21 cellular contexts compared by ENCODE assay signal in the genomic region with DNA sequence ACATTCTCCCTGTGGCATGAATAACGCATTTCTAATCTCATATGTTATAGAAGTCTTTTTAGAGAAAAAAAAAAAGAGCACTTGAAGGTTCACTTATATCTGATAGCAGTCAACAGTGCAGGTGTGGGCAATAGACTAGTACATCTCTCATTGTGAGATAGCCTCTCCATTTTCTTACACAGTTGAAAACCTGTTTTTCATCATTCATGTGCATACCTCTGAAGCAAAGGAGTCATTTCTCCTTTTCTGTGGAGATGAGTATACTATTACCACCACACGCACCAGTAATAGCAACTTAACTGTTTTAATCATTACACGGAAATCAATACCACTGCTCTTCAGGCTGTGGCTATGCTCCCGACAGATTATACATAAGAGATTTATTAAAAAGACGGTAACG.
"Had no signal": no experiment of that assay in that cellular context is flagged by ENCODE, and none has a peak within 500 bp of the region (broad histone marks: within the 10 kb centered on the region; RNA-seq: fewer than 3 reads in every experiment).

No MANE protein-coding gene starts in this region.

- H3K4me2 ChIP-seq: neural progenitor cell had no signal

- H3K9ac ChIP-seq: neural progenitor cell had no signal

- H3K36me3 Mint-ChIP-seq: memory B cell; natural killer cell treated with Interleukin-12 subunit alpha and Interleukin-12 subunit beta and Interleukin-15 and Interleukin-18, amount 100 ng/mL, for 72 hours; neural progenitor cell; stimulated activated memory B cell treated with anti-CD40 and anti-IgM and Interleukin-4, amounts not matched to agents 10 μg/mL and 1 μg/mL and 100 μg/mL, for 72 hours had no signal

- H3K4me3 ChIP-seq: esophagus squamous epithelium, left ventricle myocardium inferior, lower lobe of right lung, neural progenitor cell, pancreas, tibial artery, upper lobe of left lung, uterus had no signal

- H3K9me3 ChIP-seq: esophagus squamous epithelium, left ventricle myocardium inferior, lower lobe of right lung, pancreas, tibial artery, upper lobe of left lung, uterus had no signal

- H3K27me3 Mint-ChIP-seq: memory B cell; natural killer cell treated with Interleukin-12 subunit alpha and Interleukin-12 subunit beta and Interleukin-15 and Interleukin-18, amount 100 ng/mL, for 72 hours; progenitor cell of endocrine pancreas; stimulated activated memory B cell treated with anti-CD40 and anti-IgM and Interleukin-4, amounts not matched to agents 10 μg/mL and 1 μg/mL and 100 μg/mL, for 72 hours; stimulated activated naive CD8-positive, alpha-beta T cell treated with anti-CD3 and anti-CD28 coated beads, Interleukin-15, Interleukin-2, amounts not matched to agents 100 ng/mL and 50 ng/mL, for 24 hours had no signal

- H3K4me1 Mint-ChIP-seq: memory B cell; neural progenitor cell; stimulated activated memory B cell treated with anti-CD40 and anti-IgM and Interleukin-4, amounts not matched to agents 10 μg/mL and 1 μg/mL and 100 μg/mL, for 72 hours had no signal

- H3K4me3 Mint-ChIP-seq: memory B cell; natural killer cell treated with Interleukin-12 subunit alpha and Interleukin-12 subunit beta and Interleukin-15 and Interleukin-18, amount 100 ng/mL, for 72 hours; neural progenitor cell; stimulated activated memory B cell treated with anti-CD40 and anti-IgM and Interleukin-4, amounts not matched to agents 10 μg/mL and 1 μg/mL and 100 μg/mL, for 72 hours; stimulated activated naive CD8-positive, alpha-beta T cell treated with anti-CD3 and anti-CD28 coated beads, Interleukin-15, Interleukin-2, amounts not matched to agents 100 ng/mL and 50 ng/mL, for 24 hours had no signal

- H3K36me3 ChIP-seq: esophagus squamous epithelium, left ventricle myocardium inferior, lower lobe of right lung, neural progenitor cell, pancreas, tibial artery, upper lobe of left lung, uterus had no signal

- H3K27me3 ChIP-seq: esophagus squamous epithelium, neural progenitor cell, pancreas, tibial artery, upper lobe of left lung, uterus had no signal

- H3K9me3 Mint-ChIP-seq: memory B cell; neural progenitor cell; stimulated activated memory B cell treated with anti-CD40 and anti-IgM and Interleukin-4, amounts not matched to agents 10 μg/mL and 1 μg/mL and 100 μg/mL, for 72 hours; stimulated activated naive CD8-positive, alpha-beta T cell treated with anti-CD3 and anti-CD28 coated beads, Interleukin-15, Interleukin-2, amounts not matched to agents 100 ng/mL and 50 ng/mL, for 24 hours had no signal

- H3K27ac Mint-ChIP-seq: memory B cell; natural killer cell treated with Interleukin-12 subunit alpha and Interleukin-12 subunit beta and Interleukin-15 and Interleukin-18, amount 100 ng/mL, for 72 hours; neural progenitor cell; progenitor cell of endocrine pancreas; stimulated activated memory B cell treated with anti-CD40 and anti-IgM and Interleukin-4, amounts not matched to agents 10 μg/mL and 1 μg/mL and 100 μg/mL, for 72 hours; stimulated activated naive CD8-positive, alpha-beta T cell treated with anti-CD3 and anti-CD28 coated beads, Interleukin-15, Interleukin-2, amounts not matched to agents 100 ng/mL and 50 ng/mL, for 24 hours had no signal

- H3K4me1 ChIP-seq: esophagus squamous epithelium, left ventricle myocardium inferior, lower lobe of right lung, neural progenitor cell, pancreas, upper lobe of left lung, uterus had no signal

- DNase-seq: effector memory CD4-positive, alpha-beta T cell; esophagus squamous epithelium; foreskin fibroblast; kidney; left cardiac atrium; left ventricle myocardium inferior; lower lobe of right lung; midbrain; nucleus accumbens; pancreas; right cardiac atrium; stimulated activated CD4-positive, alpha-beta T cell treated with anti-CD3 and anti-CD28 coated beads, Interleukin-4, amount 100 ng/mL, for 1 hour; tibial artery; upper lobe of left lung; uterus had no signal
